In the genomic region with DNA sequence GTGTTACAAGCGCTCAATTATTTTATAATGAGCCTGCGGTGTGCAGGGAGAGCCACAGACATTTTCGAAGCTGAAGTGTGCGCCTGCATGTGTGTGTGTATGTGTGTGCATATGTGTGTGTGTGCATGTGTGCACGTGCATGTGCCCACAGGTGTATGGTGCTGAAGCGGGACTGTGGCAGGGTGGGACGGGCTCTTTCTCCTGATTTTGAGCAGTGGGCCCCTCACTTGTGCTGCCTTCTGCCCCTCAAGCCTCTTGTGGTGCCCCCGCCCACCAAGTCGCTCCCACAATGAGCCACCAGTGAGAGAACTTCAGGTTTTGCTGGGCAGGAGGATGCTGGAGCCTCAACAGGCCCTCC, we compare ENCODE assay signal across 24 cellular contexts. TPM values are rescaled to one million over a fixed set of nuclear protein-coding genes. Genes with fewer than 3 reads are reported as not detected.
DNase-seq lines count a peak whose midpoint lies in the region; ATAC-seq and FAIRE-seq lines count a peak whose summit lies in the region.
"Had no signal": no experiment of that assay in that cellular context is flagged by ENCODE, and none has a peak within 500 bp of the region (broad histone marks: within the 10 kb centered on the region; RNA-seq: fewer than 3 reads in every experiment).

No MANE protein-coding gene starts in this region.

- CTCF ChIA-PET in CD8-positive, alpha-beta memory T cell (lab: Charles Lee): no interaction called here

- ATAC-seq in Right ventricle myocardium inferior (peak; percentile 7), left ventricle myocardium superior (no peak), HG03354 (IDR thresholded peaks at IDR 0.05; ENCODE audit: poor library complexity, severe bottlenecking, unreplicated experiment) (no peak)
- ATAC-seq: Panc1 had no signal

- no peaks in the 10 kb centered on the region for H3K36me3 Mint-ChIP-seq in CD8-positive, alpha-beta memory T cell
- H3K36me3 Mint-ChIP-seq: CD4-positive, CD25-positive, alpha-beta regulatory T cell had no signal

- peak; percentile 77 for FAIRE-seq in HTR-8/SVneo (lab: Jason Lieb, UNC)
- FAIRE-seq: D721Med, GM19239, H54 had no signal

- intact Hi-C loops in Right ventricle myocardium inferior (cut with DNase I) (no loop called here), cardiac septum (cut with DNase I) (no loop called here), left ventricle myocardium superior (cut with micrococcal nuclease) (no loop called here)

- H3K4me1 Mint-ChIP-seq in CD8-positive, alpha-beta memory T cell: no peaks in the 10 kb centered on the region
- H3K4me1 Mint-ChIP-seq: CD4-positive, CD25-positive, alpha-beta regulatory T cell had no signal

- H3K23ac ChIP-seq in neuronal stem cell (ENCODE audit: low read depth, low read length, poor library complexity): no peak overlapping the region

- no peak overlapping the region for H3K27ac ChIP-seq in neuronal stem cell (replicated peaks; ENCODE audit: low read length)
- H3K27ac ChIP-seq in CD8-positive, alpha-beta memory T cell (ENCODE audit: low read depth, low read length): no peak overlapping the region
- H3K27ac ChIP-seq: RWPE1, SK-N-MC had no signal

- H3K9me3 ChIP-seq in neuronal stem cell (replicated peaks in 1 of 2; ENCODE audit: control insufficient read depth in 2 of 2, insufficient read depth in 1 of 2, low read depth in 1 of 2, low read length in 2 of 2): no peaks in the 10 kb centered on the region
- no peaks in the 10 kb centered on the region for H3K9me3 ChIP-seq in CD8-positive, alpha-beta memory T cell (ENCODE audit: low read length)
- H3K9me3 ChIP-seq: BE2C had no signal

- peak overlapping the region; percentile 8 for H2BK12ac ChIP-seq in neuronal stem cell (ENCODE audit: low read length)

- H3K4ac ChIP-seq in neuronal stem cell (ENCODE audit: low read length): no peak overlapping the region

- no peak overlapping the region for H2BK5ac ChIP-seq in neuronal stem cell (ENCODE audit: low read length)

- H4K8ac ChIP-seq in neuronal stem cell (ENCODE audit: low read depth, low read length): no peak overlapping the region

- no peaks in the 10 kb centered on the region for H3K9me3 Mint-ChIP-seq in CD8-positive, alpha-beta memory T cell

- H3K4me3 ChIP-seq in neuronal stem cell (ENCODE audit: low read length in 2 of 2): no peak overlapping the region
- no peak overlapping the region for H3K4me3 ChIP-seq in CD8-positive, alpha-beta memory T cell (ENCODE audit: low read length)
- H3K4me3 ChIP-seq: SK-N-MC had no signal

- no peaks in the 10 kb centered on the region for H3K36me3 ChIP-seq in neuronal stem cell (replicated peaks in 1 of 2; ENCODE audit: control insufficient read depth in 2 of 2, insufficient read depth in 2 of 2, low read length in 2 of 2)
- no peaks in the 10 kb centered on the region for H3K36me3 ChIP-seq in CD8-positive, alpha-beta memory T cell (ENCODE audit: insufficient read depth, low read length)
- H3K36me3 ChIP-seq: BE2C had no signal

- H3K4me2 ChIP-seq in neuronal stem cell (ENCODE audit: insufficient read depth, low read length, poor library complexity, severe bottlenecking): no peak overlapping the region

- H3K9ac ChIP-seq in neuronal stem cell (ENCODE audit: low read depth, low read length, poor library complexity): no peak overlapping the region

- H3K27ac Mint-ChIP-seq in CD8-positive, alpha-beta memory T cell: no peak overlapping the region

- no peak overlapping the region for H2BK15ac ChIP-seq in neuronal stem cell (ENCODE audit: low read length)

- H3K4me1 ChIP-seq in neuronal stem cell (ENCODE audit: control insufficient read depth in 2 of 2, insufficient read depth in 1 of 2, low read depth in 1 of 2, low read length in 2 of 2): peaks cover 44 to 52% of the 10 kb centered on the region in 2 donors
- no peaks in the 10 kb centered on the region for H3K4me1 ChIP-seq in CD8-positive, alpha-beta memory T cell (ENCODE audit: insufficient read depth, low read length)

- DNase-seq in Right ventricle myocardium inferior (ENCODE audit: missing footprints) (peak; percentile 51), cardiac septum (ENCODE audit: low spot score) (no peak), HTR-8/SVneo (ENCODE audit: insufficient read length, low spot score) (no peak), left ventricle myocardium superior (peak; percentile 29), neuronal stem cell (ENCODE audit: low spot score) (no peak)
- DNase-seq in CD8-positive, alpha-beta memory T cell: no peak
- no peak for DNase-seq in activated CD4-positive, CD25-positive, alpha-beta regulatory T cell treated with anti-CD3 and anti-CD28 coated beads, Interleukin-2, amount 50 U/mL, for 72 hours
- DNase-seq: 8988T; ACHN; BE2C; CD4-positive, CD25-positive, alpha-beta regulatory T cell; NCI-H1105 treated with DMSO at 0.1 percent for 48 hours; NCI-H2029; NCI-H510A; NCI-H69; SIG-M5 had no signal

- WGBS in neuronal stem cell (ENCODE audit: extremely low coverage in 2 of 2, insufficient read length in 2 of 2, insufficient replicate concordance in 1 of 2), 2 donors: no CpG with 5 or more reads among the region's 9 CpGs

- H3K4me3 Mint-ChIP-seq in CD8-positive, alpha-beta memory T cell: no peak overlapping the region
- H3K4me3 Mint-ChIP-seq: CD4-positive, CD25-positive, alpha-beta regulatory T cell had no signal

- H3K27me3 ChIP-seq in neuronal stem cell (ENCODE audit: control insufficient read depth in 3 of 3, insufficient read depth in 3 of 3, low read depth in 1 of 3, low read length in 3 of 3): peaks cover 0 to 3% (median 0%) of the 10 kb centered on the region in 3 experiments
- H3K27me3 ChIP-seq in CD8-positive, alpha-beta memory T cell (ENCODE audit: insufficient read depth, low read length, poor library complexity, severe bottlenecking): no peaks in the 10 kb centered on the region
- H3K27me3 ChIP-seq: BE2C had no signal

- POLR2A ChIA-PET in CD8-positive, alpha-beta memory T cell (lab: Charles Lee): no interaction called here

- no peaks in the 10 kb centered on the region for H3K79me1 ChIP-seq in neuronal stem cell (ENCODE audit: low read depth, low read length)

- H3K14ac ChIP-seq in neuronal stem cell (ENCODE audit: low read length): peak overlapping the region; percentile 86

- H3K18ac ChIP-seq in neuronal stem cell (ENCODE audit: low read length): peak overlapping the region; percentile 84

- no peak overlapping the region for H2BK120ac ChIP-seq in neuronal stem cell (ENCODE audit: low read depth, low read length)

- peak overlapping the region; percentile 86 for H2AK5ac ChIP-seq in neuronal stem cell (ENCODE audit: low read depth, low read length)

- H2AFZ ChIP-seq in neuronal stem cell (ENCODE audit: low read length): no peak overlapping the region

- H4K91ac ChIP-seq in neuronal stem cell (ENCODE audit: low read depth, low read length, poor library complexity): peak overlapping the region; percentile 14

- no peaks in the 10 kb centered on the region for H3K27me3 Mint-ChIP-seq in CD8-positive, alpha-beta memory T cell
- H3K27me3 Mint-ChIP-seq: CD4-positive, CD25-positive, alpha-beta regulatory T cell had no signal

RNA-seq across cellular contexts. Expression of gene KCNJ12, which starts 16.7 kb away (rescaled TPM):
- total RNA-seq in Right ventricle myocardium inferior: 12.6 TPM
- total RNA-seq in cardiac septum: 11.3 TPM
- 11.4 TPM for total RNA-seq in left ventricle myocardium superior
- 0.78 TPM for polyA plus RNA-seq in neuronal stem cell (2013, experiment 1 of 2)
- 0.89 TPM for polyA plus RNA-seq in neuronal stem cell (2013, experiment 2 of 2)
- not detected for total RNA-seq in CD8-positive, alpha-beta memory T cell
- polyA plus RNA-seq in CD8-positive, alpha-beta memory T cell: not detected
- total RNA-seq: MCF 10A had no signal
- polyA plus RNA-seq: CD4-positive, CD25-positive, alpha-beta regulatory T cell had no signal

Comparison
In these comparisons a context has a peak if more than half of its experiments do, and no peak if none do; other contexts are left out.
1. DNase-seq: peak in Right ventricle myocardium inferior (single experiment) and left ventricle myocardium superior (single experiment); none in cardiac septum (single experiment), HTR-8/SVneo (single experiment), neuronal stem cell (single experiment), CD8-positive, alpha-beta memory T cell (0 of 5) and activated CD4-positive, CD25-positive, alpha-beta regulatory T cell treated with anti-CD3 and anti-CD28 coated beads, Interleukin-2, amount 50 U/mL, for 72 hours (single experiment).
2. RNA of gene KCNJ12, which starts 16.7 kb away (total RNA-seq): 12.6 TPM in Right ventricle myocardium inferior (single experiment), 11.4 TPM in left ventricle myocardium superior (single experiment) and 11.3 TPM in cardiac septum (single experiment); not detected in CD8-positive, alpha-beta memory T cell; every median in the first group is over 10 times any median in the second.